In genomic region chr1:36609241-36610027, GRCh38 we compare ENCODE assay signal across 1 cellular context.
TF ChIP-seq lines count a peak whose summit lies in the region.

No MANE protein-coding gene starts in this region.

TF ChIP-seq in H1, 55 proteins besides CTCF, POLR2A, EP300 and RAD21 (continued from another document):
- TF ChIP-seq SIX5 (IDR thresholded peaks at IDR 0.05; ENCODE audit: low read depth, low read length) (no peak), TAF7 (optimal IDR thresholded peaks at IDR 0.05; ENCODE audit: borderline replicate concordance, low read depth, low read length) (no peak), USF2 (IDR thresholded peaks at IDR 0.05; ENCODE audit: low read length) (no peak), POLR2AphosphoS5 (IDR thresholded peaks at IDR 0.05; ENCODE audit: low read depth, low read length) (no peak), KDM1A (IDR thresholded peaks at IDR 0.05; ENCODE audit: borderline replicate concordance, low read length) (0 out of 2 replicates have a peak, but pooled peaks have one; percentile 30), BCL11A (IDR thresholded peaks at IDR 0.05; ENCODE audit: low read depth in 2 of 2, low read length in 2 of 2) (no peak)
